In the genomic region with DNA sequence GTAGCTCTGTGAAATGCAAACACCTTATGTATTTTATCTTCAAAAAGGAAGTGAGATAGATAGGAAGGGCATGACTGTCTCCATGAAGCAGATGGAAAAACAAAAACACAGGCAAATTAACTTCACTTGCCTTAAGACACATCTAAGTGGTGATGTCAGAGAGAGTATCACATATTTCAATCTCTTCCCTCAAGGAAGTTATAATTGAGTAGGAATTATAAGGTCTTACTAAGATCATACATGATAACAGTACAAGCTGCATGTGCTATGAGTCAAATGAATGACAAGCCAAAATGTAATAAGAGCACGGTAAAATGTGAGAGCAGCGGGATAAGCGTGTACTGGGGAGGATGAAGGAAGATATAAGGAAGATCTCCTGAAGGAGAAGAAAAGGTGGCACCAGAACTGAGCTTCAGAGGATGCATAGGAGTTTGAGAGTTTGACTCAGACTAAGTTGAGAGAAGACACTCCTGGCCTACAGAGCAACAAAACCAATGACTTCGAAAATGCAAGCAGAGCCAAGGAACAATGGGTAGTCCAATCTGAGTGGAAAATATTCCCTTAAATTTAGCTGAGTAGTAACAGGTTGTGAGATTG, we compare ENCODE assay signal across 21 cellular contexts.
"Had no signal": no experiment of that assay in that cellular context is flagged by ENCODE, and none has a peak within 500 bp of the region (broad histone marks: within the 10 kb centered on the region; RNA-seq: fewer than 3 reads in every experiment).

No MANE protein-coding gene starts in this region.

- H3K27ac ChIP-seq: adrenal gland, coronary artery, left ventricle myocardium inferior, thoracic aorta, upper lobe of right lung had no signal

- H3K9me3 ChIP-seq: adrenal gland, left ventricle myocardium inferior, thoracic aorta, upper lobe of right lung had no signal

- ATAC-seq: activated naive CD4-positive, alpha-beta T cell treated with anti-CD3 and anti-CD28 coated beads, Interleukin-2, amount 50 U/mL, for 72 hours; activated T-helper 17 cell treated with anti-CD3 and anti-CD28 coated beads, Interleukin-2, amount 50 U/mL, for 72 hours; natural killer cell; T-cell; upper lobe of right lung; WTC11 had no signal

- H3K27me3 ChIP-seq: adrenal gland, upper lobe of right lung had no signal

- H3K9me3 Mint-ChIP-seq: activated naive CD4-positive, alpha-beta T cell treated with anti-CD3 and anti-CD28 coated beads, Interleukin-2, amount 50 U/mL, for 72 hours; activated T-cell treated with anti-CD3 and anti-CD28 coated beads, Interleukin-2, amount 50 U/mL, for 24 hours; activated T-helper 17 cell treated with anti-CD3 and anti-CD28 coated beads, Interleukin-2, amount 50 U/mL, for 72 hours; natural killer cell; T-cell; T-helper 2 cell treated with Interferon-gamma antibody and Interleukin-4, amounts not matched to agents 5 μg/mL and 100 μg/mL, for 36 hours had no signal

- H3K4me1 ChIP-seq: adrenal gland had no signal

- H3K36me3 ChIP-seq: adrenal gland, left ventricle myocardium inferior, thoracic aorta, upper lobe of right lung had no signal

- H3K4me1 Mint-ChIP-seq: activated T-helper 17 cell treated with anti-CD3 and anti-CD28 coated beads, Interleukin-2, amount 50 U/mL, for 72 hours; natural killer cell had no signal

- H3K4me3 ChIP-seq: adrenal gland, coronary artery, left ventricle myocardium inferior, thoracic aorta, upper lobe of right lung had no signal

- DNase-seq: activated CD4-positive, alpha-beta T cell treated with anti-CD3 and anti-CD28 coated beads, Interleukin-2, amount 50 U/mL, for 4 hours; activated CD8-positive, alpha-beta memory T cell treated with anti-CD3 and anti-CD28 coated beads for 24 hours; activated CD8-positive, alpha-beta memory T cell treated with anti-CD3 and anti-CD28 coated beads, Interleukin-2, amount 50 U/mL, for 4 hours; activated T-cell treated with anti-CD3 and anti-CD28 coated beads, Interleukin-2, amount 50 U/mL, for 24 hours; adrenal gland; cerebellar nuclear complex; kidney glomerular epithelial cell; left ventricle myocardium inferior; natural killer cell; retina; stimulated activated CD4-positive, alpha-beta T cell treated with anti-CD3 and anti-CD28 coated beads, Interleukin-4, amount 100 ng/mL, for 1 hour; stimulated activated naive CD4-positive, alpha-beta T cell; T-cell; upper lobe of right lung had no signal

- H3K4me3 Mint-ChIP-seq: activated T-cell treated with anti-CD3 and anti-CD28 coated beads, Interleukin-2, amount 50 U/mL, for 24 hours; activated T-helper 17 cell treated with anti-CD3 and anti-CD28 coated beads, Interleukin-2, amount 50 U/mL, for 72 hours; natural killer cell; T-cell; T-helper 2 cell treated with Interferon-gamma antibody and Interleukin-4, amounts not matched to agents 5 μg/mL and 100 μg/mL, for 36 hours; WTC11 had no signal

- H3K27me3 Mint-ChIP-seq: activated T-helper 17 cell treated with anti-CD3 and anti-CD28 coated beads, Interleukin-2, amount 50 U/mL, for 72 hours; progenitor cell of endocrine pancreas had no signal

- H3K27ac Mint-ChIP-seq: activated naive CD4-positive, alpha-beta T cell treated with anti-CD3 and anti-CD28 coated beads, Interleukin-2, amount 50 U/mL, for 72 hours; activated T-cell treated with anti-CD3 and anti-CD28 coated beads, Interleukin-2, amount 50 U/mL, for 24 hours; activated T-helper 17 cell treated with anti-CD3 and anti-CD28 coated beads, Interleukin-2, amount 50 U/mL, for 72 hours; natural killer cell; progenitor cell of endocrine pancreas; T-cell; T-helper 2 cell treated with Interferon-gamma antibody and Interleukin-4, amounts not matched to agents 5 μg/mL and 100 μg/mL, for 36 hours; WTC11 had no signal

- H3K36me3 Mint-ChIP-seq: activated naive CD4-positive, alpha-beta T cell treated with anti-CD3 and anti-CD28 coated beads, Interleukin-2, amount 50 U/mL, for 72 hours; natural killer cell; T-cell had no signal
